In genomic region chr10:124100124-124100523, GRCh38 we compare ENCODE assay signal across 27 cellular contexts.
"Had no signal": no experiment of that assay in that cellular context is flagged by ENCODE, and none has a peak within 500 bp of the region (broad histone marks: within the 10 kb centered on the region; RNA-seq: fewer than 3 reads in every experiment).

No MANE protein-coding gene starts in this region.

- H3K9me3 ChIP-seq: neutrophil, ovary, tibial nerve, vagina had no signal

- H3K36me3 ChIP-seq: heart left ventricle, left ventricle myocardium inferior, neutrophil, ovary, right atrium auricular region, tibial nerve, upper lobe of left lung, vagina had no signal

- H3K9me3 Mint-ChIP-seq: natural killer cell treated with Interleukin-12 subunit alpha and Interleukin-12 subunit beta and Interleukin-15 and Interleukin-18, amount 100 ng/mL, for 72 hours; neural crest cell had no signal

- H3K27ac ChIP-seq: heart left ventricle, left ventricle myocardium inferior, neutrophil, ovary, right atrium auricular region, skin epidermis, tibial nerve, upper lobe of left lung, vagina had no signal

- H3K27me3 ChIP-seq: ovary, right atrium auricular region, tibial nerve, upper lobe of left lung, vagina had no signal

- H3K4me3 Mint-ChIP-seq: mesothelial cell of epicardium; naive thymus-derived CD4-positive, alpha-beta T cell; natural killer cell treated with Interleukin-12 subunit alpha and Interleukin-12 subunit beta and Interleukin-15 and Interleukin-18, amount 100 ng/mL, for 72 hours; neural crest cell; stimulated activated naive CD8-positive, alpha-beta T cell treated with anti-CD3 and anti-CD28 coated beads, Interleukin-15, amount 100 ng/mL, for 72 hours had no signal

- H3K4me3 ChIP-seq: heart left ventricle, left ventricle myocardium inferior, lung, ovary, right atrium auricular region, skin epidermis, tibial nerve, upper lobe of left lung, vagina had no signal

- H3K4me1 Mint-ChIP-seq: naive thymus-derived CD4-positive, alpha-beta T cell; neural crest cell had no signal

- DNase-seq: heart left ventricle; hypothalamus; islet precursor cell; left ventricle myocardium inferior; mesendoderm; naive thymus-derived CD4-positive, alpha-beta T cell; occipital lobe; ovary; stimulated activated CD4-positive, alpha-beta T cell treated with anti-CD3 and anti-CD28 coated beads, Interleukin-12 subunit alpha, Interleukin-12 subunit beta, amount 100 ng/mL, for 4 hours; stimulated activated CD4-positive, alpha-beta T cell treated with anti-CD3 and anti-CD28 coated beads, Interleukin-15, amount 100 ng/mL, for 24 hours; stimulated activated CD4-positive, alpha-beta T cell treated with anti-CD3 and anti-CD28 coated beads, Interleukin-2, amount 100 ng/mL, for 24 hours; stimulated activated CD4-positive, alpha-beta T cell treated with anti-CD3 and anti-CD28 coated beads, Interleukin-4, amount 100 ng/mL, for 1 hour; stimulated activated naive CD4-positive, alpha-beta T cell treated with Interleukin-2 at 50 U/mL for 16 hours; stimulated activated naive CD8-positive, alpha-beta T cell treated with anti-CD3 and anti-CD28 coated beads, Interleukin-15, amount 100 ng/mL, for 72 hours; substantia nigra; upper lobe of left lung had no signal

- H3K36me3 Mint-ChIP-seq: mesothelial cell of epicardium; natural killer cell treated with Interleukin-12 subunit alpha and Interleukin-12 subunit beta and Interleukin-15 and Interleukin-18, amount 100 ng/mL, for 72 hours had no signal

- ATAC-seq: heart left ventricle; sciatic nerve; stimulated activated naive CD8-positive, alpha-beta T cell treated with anti-CD3 and anti-CD28 coated beads, Interleukin-15, amount 100 ng/mL, for 72 hours had no signal

- H3K27ac Mint-ChIP-seq: mesothelial cell of epicardium; naive thymus-derived CD4-positive, alpha-beta T cell; natural killer cell treated with Interleukin-12 subunit alpha and Interleukin-12 subunit beta and Interleukin-15 and Interleukin-18, amount 100 ng/mL, for 72 hours; progenitor cell of endocrine pancreas; stimulated activated naive CD8-positive, alpha-beta T cell treated with anti-CD3 and anti-CD28 coated beads, Interleukin-15, amount 100 ng/mL, for 72 hours had no signal
